1 cellular context compared by ENCODE assay signal in the genomic region with DNA sequence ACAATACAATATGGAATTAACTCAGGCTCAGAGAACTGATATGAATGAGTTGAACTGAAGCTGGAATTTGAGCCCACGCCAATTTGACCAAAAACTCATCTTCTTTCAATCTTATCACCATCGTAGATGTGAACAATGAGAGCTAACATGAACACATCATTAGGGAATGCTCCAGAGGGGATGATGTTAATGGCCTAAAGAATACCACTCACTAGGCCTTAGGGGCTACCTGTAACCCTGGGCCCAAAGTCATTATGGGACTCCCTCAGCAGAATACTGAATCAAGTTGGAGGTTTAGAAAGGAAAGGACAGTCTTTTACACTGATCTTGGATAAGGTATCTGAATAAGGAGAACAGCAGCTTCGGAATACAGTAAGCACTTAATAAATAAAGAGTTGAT.
TF ChIP-seq lines count a peak whose summit lies in the region.

No MANE protein-coding gene starts in this region.

TF ChIP-seq in WTC11, 78 proteins besides CTCF, POLR2A, EP300 and RAD21 (continued from another document):
- TF ChIP-seq, protein P1, sequence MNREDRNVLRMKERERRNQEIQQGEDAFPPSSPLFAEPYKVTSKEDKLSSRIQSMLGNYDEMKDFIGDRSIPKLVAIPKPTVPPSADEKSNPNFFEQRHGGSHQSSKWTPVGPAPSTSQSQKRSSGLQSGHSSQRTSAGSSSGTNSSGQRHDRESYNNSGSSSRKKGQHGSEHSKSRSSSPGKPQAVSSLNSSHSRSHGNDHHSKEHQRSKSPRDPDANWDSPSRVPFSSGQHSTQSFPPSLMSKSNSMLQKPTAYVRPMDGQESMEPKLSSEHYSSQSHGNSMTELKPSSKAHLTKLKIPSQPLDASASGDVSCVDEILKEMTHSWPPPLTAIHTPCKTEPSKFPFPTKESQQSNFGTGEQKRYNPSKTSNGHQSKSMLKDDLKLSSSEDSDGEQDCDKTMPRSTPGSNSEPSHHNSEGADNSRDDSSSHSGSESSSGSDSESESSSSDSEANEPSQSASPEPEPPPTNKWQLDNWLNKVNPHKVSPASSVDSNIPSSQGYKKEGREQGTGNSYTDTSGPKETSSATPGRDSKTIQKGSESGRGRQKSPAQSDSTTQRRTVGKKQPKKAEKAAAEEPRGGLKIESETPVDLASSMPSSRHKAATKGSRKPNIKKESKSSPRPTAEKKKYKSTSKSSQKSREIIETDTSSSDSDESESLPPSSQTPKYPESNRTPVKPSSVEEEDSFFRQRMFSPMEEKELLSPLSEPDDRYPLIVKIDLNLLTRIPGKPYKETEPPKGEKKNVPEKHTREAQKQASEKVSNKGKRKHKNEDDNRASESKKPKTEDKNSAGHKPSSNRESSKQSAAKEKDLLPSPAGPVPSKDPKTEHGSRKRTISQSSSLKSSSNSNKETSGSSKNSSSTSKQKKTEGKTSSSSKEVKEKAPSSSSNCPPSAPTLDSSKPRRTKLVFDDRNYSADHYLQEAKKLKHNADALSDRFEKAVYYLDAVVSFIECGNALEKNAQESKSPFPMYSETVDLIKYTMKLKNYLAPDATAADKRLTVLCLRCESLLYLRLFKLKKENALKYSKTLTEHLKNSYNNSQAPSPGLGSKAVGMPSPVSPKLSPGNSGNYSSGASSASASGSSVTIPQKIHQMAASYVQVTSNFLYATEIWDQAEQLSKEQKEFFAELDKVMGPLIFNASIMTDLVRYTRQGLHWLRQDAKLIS (CRISPR knock-in tag; IDR thresholded peaks at IDR 0.05; ENCODE audit: borderline replicate concordance), result no peak
- no peak for TF ChIP-seq ZNF232 (CRISPR knock-in tag; IDR thresholded peaks at IDR 0.05)
- TF ChIP-seq ETV6 (CRISPR knock-in tag; IDR thresholded peaks at IDR 0.05), result no peak
- TF ChIP-seq, protein P2, sequence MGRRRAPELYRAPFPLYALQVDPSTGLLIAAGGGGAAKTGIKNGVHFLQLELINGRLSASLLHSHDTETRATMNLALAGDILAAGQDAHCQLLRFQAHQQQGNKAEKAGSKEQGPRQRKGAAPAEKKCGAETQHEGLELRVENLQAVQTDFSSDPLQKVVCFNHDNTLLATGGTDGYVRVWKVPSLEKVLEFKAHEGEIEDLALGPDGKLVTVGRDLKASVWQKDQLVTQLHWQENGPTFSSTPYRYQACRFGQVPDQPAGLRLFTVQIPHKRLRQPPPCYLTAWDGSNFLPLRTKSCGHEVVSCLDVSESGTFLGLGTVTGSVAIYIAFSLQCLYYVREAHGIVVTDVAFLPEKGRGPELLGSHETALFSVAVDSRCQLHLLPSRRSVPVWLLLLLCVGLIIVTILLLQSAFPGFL (CRISPR knock-in tag; IDR thresholded peaks at IDR 0.05; ENCODE audit: borderline replicate concordance), result no peak
- no peak for TF ChIP-seq MXD4 (CRISPR knock-in tag; IDR thresholded peaks at IDR 0.05; ENCODE audit: borderline replicate concordance)
- no peak for TF ChIP-seq ZNF121 (CRISPR knock-in tag; IDR thresholded peaks at IDR 0.05)
- no peak for TF ChIP-seq HMGA2 (CRISPR knock-in tag; IDR thresholded peaks at IDR 0.05)
- no peak for TF ChIP-seq ZNF138 (CRISPR knock-in tag; conservative IDR thresholded peaks at IDR 0.05)
- no peak for TF ChIP-seq GTF2I (CRISPR knock-in tag; conservative IDR thresholded peaks at IDR 0.05)
- no peak for TF ChIP-seq ZNF416 (CRISPR knock-in tag; IDR thresholded peaks at IDR 0.05)
- TF ChIP-seq, protein P3, sequence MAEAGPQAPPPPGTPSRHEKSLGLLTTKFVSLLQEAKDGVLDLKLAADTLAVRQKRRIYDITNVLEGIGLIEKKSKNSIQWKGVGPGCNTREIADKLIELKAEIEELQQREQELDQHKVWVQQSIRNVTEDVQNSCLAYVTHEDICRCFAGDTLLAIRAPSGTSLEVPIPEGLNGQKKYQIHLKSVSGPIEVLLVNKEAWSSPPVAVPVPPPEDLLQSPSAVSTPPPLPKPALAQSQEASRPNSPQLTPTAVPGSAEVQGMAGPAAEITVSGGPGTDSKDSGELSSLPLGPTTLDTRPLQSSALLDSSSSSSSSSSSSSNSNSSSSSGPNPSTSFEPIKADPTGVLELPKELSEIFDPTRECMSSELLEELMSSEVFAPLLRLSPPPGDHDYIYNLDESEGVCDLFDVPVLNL (CRISPR knock-in tag; IDR thresholded peaks at IDR 0.05; ENCODE audit: borderline replicate concordance, low read depth), result no peak
- no peak for TF ChIP-seq NR2C2 (CRISPR knock-in tag; IDR thresholded peaks at IDR 0.05)
- no peak for TF ChIP-seq SP1 (CRISPR knock-in tag; conservative IDR thresholded peaks at IDR 0.05)
- no peak for TF ChIP-seq NFE2L1 (CRISPR knock-in tag; IDR thresholded peaks at IDR 0.05)
- TF ChIP-seq, protein P4, sequence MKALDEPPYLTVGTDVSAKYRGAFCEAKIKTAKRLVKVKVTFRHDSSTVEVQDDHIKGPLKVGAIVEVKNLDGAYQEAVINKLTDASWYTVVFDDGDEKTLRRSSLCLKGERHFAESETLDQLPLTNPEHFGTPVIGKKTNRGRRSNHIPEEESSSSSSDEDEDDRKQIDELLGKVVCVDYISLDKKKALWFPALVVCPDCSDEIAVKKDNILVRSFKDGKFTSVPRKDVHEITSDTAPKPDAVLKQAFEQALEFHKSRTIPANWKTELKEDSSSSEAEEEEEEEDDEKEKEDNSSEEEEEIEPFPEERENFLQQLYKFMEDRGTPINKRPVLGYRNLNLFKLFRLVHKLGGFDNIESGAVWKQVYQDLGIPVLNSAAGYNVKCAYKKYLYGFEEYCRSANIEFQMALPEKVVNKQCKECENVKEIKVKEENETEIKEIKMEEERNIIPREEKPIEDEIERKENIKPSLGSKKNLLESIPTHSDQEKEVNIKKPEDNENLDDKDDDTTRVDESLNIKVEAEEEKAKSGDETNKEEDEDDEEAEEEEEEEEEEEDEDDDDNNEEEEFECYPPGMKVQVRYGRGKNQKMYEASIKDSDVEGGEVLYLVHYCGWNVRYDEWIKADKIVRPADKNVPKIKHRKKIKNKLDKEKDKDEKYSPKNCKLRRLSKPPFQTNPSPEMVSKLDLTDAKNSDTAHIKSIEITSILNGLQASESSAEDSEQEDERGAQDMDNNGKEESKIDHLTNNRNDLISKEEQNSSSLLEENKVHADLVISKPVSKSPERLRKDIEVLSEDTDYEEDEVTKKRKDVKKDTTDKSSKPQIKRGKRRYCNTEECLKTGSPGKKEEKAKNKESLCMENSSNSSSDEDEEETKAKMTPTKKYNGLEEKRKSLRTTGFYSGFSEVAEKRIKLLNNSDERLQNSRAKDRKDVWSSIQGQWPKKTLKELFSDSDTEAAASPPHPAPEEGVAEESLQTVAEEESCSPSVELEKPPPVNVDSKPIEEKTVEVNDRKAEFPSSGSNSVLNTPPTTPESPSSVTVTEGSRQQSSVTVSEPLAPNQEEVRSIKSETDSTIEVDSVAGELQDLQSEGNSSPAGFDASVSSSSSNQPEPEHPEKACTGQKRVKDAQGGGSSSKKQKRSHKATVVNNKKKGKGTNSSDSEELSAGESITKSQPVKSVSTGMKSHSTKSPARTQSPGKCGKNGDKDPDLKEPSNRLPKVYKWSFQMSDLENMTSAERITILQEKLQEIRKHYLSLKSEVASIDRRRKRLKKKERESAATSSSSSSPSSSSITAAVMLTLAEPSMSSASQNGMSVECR (CRISPR knock-in tag; IDR thresholded peaks at IDR 0.05; ENCODE audit: borderline replicate concordance), result no peak
- TF ChIP-seq RELA (CRISPR knock-in tag; IDR thresholded peaks at IDR 0.05; ENCODE audit: borderline replicate concordance), result no peak
- no peak for TF ChIP-seq PRRX2 (CRISPR knock-in tag; IDR thresholded peaks at IDR 0.05)
- TF ChIP-seq, protein P5, sequence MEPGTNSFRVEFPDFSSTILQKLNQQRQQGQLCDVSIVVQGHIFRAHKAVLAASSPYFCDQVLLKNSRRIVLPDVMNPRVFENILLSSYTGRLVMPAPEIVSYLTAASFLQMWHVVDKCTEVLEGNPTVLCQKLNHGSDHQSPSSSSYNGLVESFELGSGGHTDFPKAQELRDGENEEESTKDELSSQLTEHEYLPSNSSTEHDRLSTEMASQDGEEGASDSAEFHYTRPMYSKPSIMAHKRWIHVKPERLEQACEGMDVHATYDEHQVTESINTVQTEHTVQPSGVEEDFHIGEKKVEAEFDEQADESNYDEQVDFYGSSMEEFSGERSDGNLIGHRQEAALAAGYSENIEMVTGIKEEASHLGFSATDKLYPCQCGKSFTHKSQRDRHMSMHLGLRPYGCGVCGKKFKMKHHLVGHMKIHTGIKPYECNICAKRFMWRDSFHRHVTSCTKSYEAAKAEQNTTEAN (CRISPR knock-in tag; IDR thresholded peaks at IDR 0.05), result no peak
